Comparison of ENCODE assay signal across 36 cellular contexts in the genomic region with DNA sequence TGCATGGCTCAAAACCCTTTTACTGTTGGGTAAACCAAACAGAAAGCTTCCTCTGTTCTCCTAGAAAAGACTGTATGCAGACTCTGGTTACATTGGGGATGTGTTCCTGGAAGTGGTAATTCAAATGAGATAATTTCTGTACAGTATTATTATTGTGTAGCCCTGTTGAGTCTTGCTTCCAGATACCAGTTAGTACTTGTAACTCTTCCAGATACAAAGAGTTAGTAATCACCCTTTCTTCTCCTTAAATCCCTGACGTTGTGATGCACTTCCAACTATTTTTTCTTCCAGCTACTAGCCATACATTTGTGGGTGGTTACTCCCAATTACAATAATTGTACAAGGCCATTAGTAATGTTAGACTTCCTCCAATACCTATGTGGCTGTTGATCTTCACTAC. TPM values are rescaled to one million over a fixed set of nuclear protein-coding genes. Genes with fewer than 3 reads are reported as not detected.
"Had no signal": no experiment of that assay in that cellular context is flagged by ENCODE, and none has a peak within 500 bp of the region (broad histone marks: within the 10 kb centered on the region; RNA-seq: fewer than 3 reads in every experiment).

No MANE protein-coding gene starts in this region.

- H3K4me1 Mint-ChIP-seq: activated CD4-positive, alpha-beta memory T cell treated with anti-CD3 and anti-CD28 coated beads, Interleukin-2, amount 10 ng/mL, durations not matched to agents 7 days and 5 days; activated CD8-positive, alpha-beta memory T cell treated with anti-CD3 and anti-CD28 coated beads, Interleukin-2, amount 10 ng/mL, durations not matched to agents 7 days and 5 days; activated naive CD8-positive, alpha-beta T cell treated with anti-CD3 and anti-CD28 coated beads for 36 hours had no signal

- H3K27me3 ChIP-seq: brain microvascular endothelial cell had no signal

- DNase-seq: activated CD4-positive, alpha-beta memory T cell treated with anti-CD3 and anti-CD28 coated beads, Interleukin-2, amount 10 ng/mL, durations not matched to agents 7 days and 5 days; activated CD4-positive, alpha-beta T cell treated with anti-CD3 and anti-CD28 coated beads for 1 hour; activated CD4-positive, alpha-beta T cell treated with anti-CD3 and anti-CD28 coated beads for 48 hours; activated CD4-positive, CD25-positive, alpha-beta regulatory T cell; activated CD8-positive, alpha-beta memory T cell treated with anti-CD3 and anti-CD28 coated beads for 24 hours; activated CD8-positive, alpha-beta memory T cell treated with anti-CD3 and anti-CD28 coated beads, Interleukin-2, amount 10 ng/mL, durations not matched to agents 7 days and 5 days; activated CD8-positive, alpha-beta memory T cell treated with anti-CD3 and anti-CD28 coated beads, Interleukin-2, amount 50 U/mL, for 48 hours; activated effector memory CD4-positive, alpha-beta T cell treated with anti-CD3 and anti-CD28 coated beads, Interleukin-2, amount 50 U/mL, for 16 hours; activated naive CD4-positive, alpha-beta T cell; activated naive CD4-positive, alpha-beta T cell treated with anti-CD3 and anti-CD28 coated beads, Interleukin-2, amount 50 U/mL, for 16 hours; activated naive CD8-positive, alpha-beta T cell treated with anti-CD3 and anti-CD28 coated beads for 36 hours; activated T-cell treated with anti-CD3 and anti-CD28 coated beads, Interleukin-2, amount 50 U/mL, for 48 hours; amniotic stem cell; aorta; brain microvascular endothelial cell; MM.1S; MV-4-11; NCI-H1092 treated with DMSO at 0.1 percent for 48 hours; NCI-H146; NCI-H187; NCI-H2029 treated with DMSO at 0.1 percent for 48 hours; NCI-H2107; NCI-H2171 treated with DMSO at 0.1 percent for 48 hours; NCI-H2227 treated with DMSO at 0.1 percent for 48 hours; NCI-H446 treated with DMSO at 0.1 percent for 48 hours; NCI-H524; NCI-H69; NCI-H82; RPMI8226; SIG-M5; T-helper 1 cell; T-helper 2 cell; T-helper 9 cell; WERI-Rb-1 had no signal

- H3K36me3 ChIP-seq: brain microvascular endothelial cell, WERI-Rb-1 had no signal

- H3K27ac Mint-ChIP-seq: activated CD4-positive, alpha-beta memory T cell treated with anti-CD3 and anti-CD28 coated beads, Interleukin-2, amount 10 ng/mL, durations not matched to agents 7 days and 5 days; activated CD8-positive, alpha-beta memory T cell treated with anti-CD3 and anti-CD28 coated beads, Interleukin-2, amount 10 ng/mL, durations not matched to agents 7 days and 5 days; activated naive CD8-positive, alpha-beta T cell treated with anti-CD3 and anti-CD28 coated beads for 36 hours had no signal

- ATAC-seq: activated CD8-positive, alpha-beta memory T cell treated with anti-CD3 and anti-CD28 coated beads, Interleukin-2, amount 10 ng/mL, durations not matched to agents 7 days and 5 days; Panc1; SK-N-SH treated with all-trans-retinoic acid at 6 μM for 48 hours had no signal

- H3K27me3 Mint-ChIP-seq: activated CD4-positive, alpha-beta memory T cell treated with anti-CD3 and anti-CD28 coated beads, Interleukin-2, amount 10 ng/mL, durations not matched to agents 7 days and 5 days; activated CD8-positive, alpha-beta memory T cell treated with anti-CD3 and anti-CD28 coated beads, Interleukin-2, amount 10 ng/mL, durations not matched to agents 7 days and 5 days; activated naive CD8-positive, alpha-beta T cell treated with anti-CD3 and anti-CD28 coated beads for 36 hours had no signal

- H3K36me3 Mint-ChIP-seq: activated CD8-positive, alpha-beta memory T cell treated with anti-CD3 and anti-CD28 coated beads, Interleukin-2, amount 10 ng/mL, durations not matched to agents 7 days and 5 days; activated naive CD8-positive, alpha-beta T cell treated with anti-CD3 and anti-CD28 coated beads for 36 hours had no signal

- H3K4me3 Mint-ChIP-seq: activated CD4-positive, alpha-beta memory T cell treated with anti-CD3 and anti-CD28 coated beads, Interleukin-2, amount 10 ng/mL, durations not matched to agents 7 days and 5 days; activated CD8-positive, alpha-beta memory T cell treated with anti-CD3 and anti-CD28 coated beads, Interleukin-2, amount 10 ng/mL, durations not matched to agents 7 days and 5 days; activated naive CD8-positive, alpha-beta T cell treated with anti-CD3 and anti-CD28 coated beads for 36 hours had no signal

- H3K9me3 Mint-ChIP-seq: activated CD4-positive, alpha-beta memory T cell treated with anti-CD3 and anti-CD28 coated beads, Interleukin-2, amount 10 ng/mL, durations not matched to agents 7 days and 5 days; activated naive CD8-positive, alpha-beta T cell treated with anti-CD3 and anti-CD28 coated beads for 36 hours had no signal

RNA-seq across cellular contexts. Expression of a gene that starts 42.3 kb away (rescaled TPM):
- total RNA-seq: activated CD4-positive, alpha-beta memory T cell treated with anti-CD3 and anti-CD28 coated beads, Interleukin-2, amount 10 ng/mL, durations not matched to agents 7 days and 5 days; activated CD8-positive, alpha-beta memory T cell treated with anti-CD3 and anti-CD28 coated beads, Interleukin-2, amount 10 ng/mL, durations not matched to agents 7 days and 5 days; activated naive CD8-positive, alpha-beta T cell treated with anti-CD3 and anti-CD28 coated beads for 36 hours had no signal
